8 cellular contexts compared by ENCODE assay signal in the genomic region with DNA sequence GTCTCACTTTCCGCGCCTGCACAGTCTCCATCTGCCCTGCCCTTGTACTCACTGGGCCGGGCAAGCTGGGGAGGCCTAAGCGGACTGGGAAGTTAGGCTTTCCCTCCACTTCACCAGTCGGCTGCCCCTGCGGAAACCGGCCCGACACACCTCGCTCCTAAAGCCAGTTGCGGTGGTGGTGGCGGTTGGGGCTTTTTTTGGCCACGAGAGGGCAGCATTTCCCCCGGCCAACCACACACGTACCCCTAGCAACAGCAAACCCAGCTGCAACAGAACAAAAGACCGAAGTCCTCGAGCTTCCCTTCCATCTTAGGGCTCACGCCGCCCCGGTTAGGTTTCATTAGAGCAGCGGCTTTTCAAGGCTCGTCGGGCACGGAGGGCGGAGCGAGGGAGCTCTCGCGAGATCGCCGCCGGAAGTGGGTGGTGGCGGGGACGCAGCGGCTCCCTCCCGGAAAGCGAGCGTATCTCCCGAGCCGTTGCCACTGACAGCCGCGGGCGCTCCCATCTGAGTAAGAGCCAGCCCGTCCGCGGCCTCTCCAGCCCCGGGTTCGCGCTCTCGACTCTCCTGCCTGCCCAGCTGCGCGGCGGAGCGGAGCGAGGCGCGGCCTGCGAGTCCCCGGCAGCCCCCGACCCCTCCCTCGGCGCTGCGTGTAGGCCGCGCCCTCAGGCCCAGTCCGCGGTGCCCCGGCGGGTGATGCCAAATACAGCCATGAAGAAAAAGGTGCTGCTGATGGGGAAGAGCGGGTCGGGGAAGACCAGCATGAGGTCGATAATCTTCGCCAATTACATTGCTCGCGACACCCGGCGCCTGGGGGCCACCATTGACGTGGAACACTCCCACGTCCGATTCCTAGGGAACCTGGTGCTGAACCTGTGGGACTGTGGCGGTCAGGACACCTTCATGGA. TPM values are rescaled to one million over a fixed set of nuclear protein-coding genes. Genes with fewer than 3 reads are reported as not detected.
DNase-seq lines count a peak whose midpoint lies in the region; ATAC-seq and TF ChIP-seq lines count a peak whose summit lies in the region.

A gene with protein sequence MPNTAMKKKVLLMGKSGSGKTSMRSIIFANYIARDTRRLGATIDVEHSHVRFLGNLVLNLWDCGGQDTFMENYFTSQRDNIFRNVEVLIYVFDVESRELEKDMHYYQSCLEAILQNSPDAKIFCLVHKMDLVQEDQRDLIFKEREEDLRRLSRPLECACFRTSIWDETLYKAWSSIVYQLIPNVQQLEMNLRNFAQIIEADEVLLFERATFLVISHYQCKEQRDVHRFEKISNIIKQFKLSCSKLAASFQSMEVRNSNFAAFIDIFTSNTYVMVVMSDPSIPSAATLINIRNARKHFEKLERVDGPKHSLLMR (plus strand): TSS at position 462 of the 906 bp plus-strand sequence. CDS start 233 bp downstream, at position 695.

- H3K27me3 ChIP-seq in WERI-Rb-1 (ENCODE audit: insufficient read depth, low read depth, severe bottlenecking) (no peaks in the 10 kb centered on the region), mammary epithelial cell (ENCODE audit: insufficient read depth, low read length) (no peaks in the 10 kb centered on the region)

- H3K4me3 ChIP-seq in WERI-Rb-1 (ENCODE audit: low read depth, low read length) (peak within 1 kb of the TSS; percentile 69), mammary epithelial cell (replicated peaks in 1 of 3; ENCODE audit: insufficient read depth in 1 of 3, low read depth in 2 of 3, low read length in 3 of 3) (peak within 1 kb of the TSS; percentile 55 to 68 (median 67))

- H3K9ac ChIP-seq in mammary epithelial cell (ENCODE audit: insufficient read depth, low read length), result peak within 1 kb of the TSS; percentile 87

- H2AFZ ChIP-seq in mammary epithelial cell (ENCODE audit: low read depth, low read length), result peak within 1 kb of the TSS; percentile 93

- intact Hi-C loops in mammary epithelial cell (cut with micrococcal nuclease), result loop anchor here (1.0 to 5.0 kb wide), 6 partner anchors 53 to 408 kb away; a partner anchor contains a TSS

- H3K4me2 ChIP-seq in mammary epithelial cell (ENCODE audit: insufficient read depth, low read depth, low read length), result peak within 1 kb of the TSS; percentile 88

- TF ChIP-seq CTCF in WERI-Rb-1 (IDR thresholded peaks at IDR 0.05; ENCODE audit: low read depth, low read length) (peak; percentile 82), mammary epithelial cell (conservative IDR thresholded peaks at IDR 0.05 in 1 of 2, IDR thresholded peaks at IDR 0.05 in 1 of 2; ENCODE audit: extremely low read depth in 1 of 2, insufficient read depth in 1 of 2, low read depth in 1 of 2, low read length in 2 of 2) (peak; percentile 67 to 87)

- dilution Hi-C loops in mammary epithelial cell (cut with HindIII; ENCODE audit: low sequenced_read_pairs), result no loop called here

- 3% methylated on average over 10 of the region's 79 CpGs for WGBS in mammary epithelial cell (ENCODE audit: low coverage, missing lambda C conversion rate)

- peaks cover 33% of the 10 kb centered on the region for H3K79me2 ChIP-seq in mammary epithelial cell (ENCODE audit: insufficient read depth, low read length)

- H4K20me1 ChIP-seq in mammary epithelial cell (ENCODE audit: insufficient read depth, low read length), result no peaks in the 10 kb centered on the region

- H3K9me3 ChIP-seq in WERI-Rb-1 (ENCODE audit: severe bottlenecking) (no peaks in the 10 kb centered on the region), mammary epithelial cell (replicated peaks; ENCODE audit: insufficient read depth, low read length) (no peaks in the 10 kb centered on the region)

- peak; percentile 97 for DNase-seq in AG08396 (ENCODE audit: low spot score)
- DNase-seq in NCI-H2227 (lab: John Stamatoyannopoulos, UW; ENCODE audit: unreplicated experiment), result peak; percentile 97
- DNase-seq in WERI-Rb-1, result peak; percentile 95
- DNase-seq in mammary epithelial cell, result peak; percentile 97
- DNase-seq in iPS-NIHi7 (ENCODE audit: extremely low spot score), result peak; percentile 97
- DNase-seq in smooth muscle cell of the brain vasculature (ENCODE audit: low read depth, low spot score), result peak; percentile 89

- ATAC-seq in GM18907 (IDR thresholded peaks at IDR 0.05; ENCODE audit: unreplicated experiment) (peak; percentile 94), HG03159 (IDR thresholded peaks at IDR 0.05; ENCODE audit: unreplicated experiment) (peak; percentile 91)

- H3K27ac ChIP-seq in WERI-Rb-1, result peak within 1 kb of the TSS; percentile 82
- H3K27ac ChIP-seq in mammary epithelial cell (ENCODE audit: insufficient read depth, low read depth, low read length), result peak within 1 kb of the TSS; percentile 82

- peaks cover 6% of the 10 kb centered on the region; the same call in 1 of the 2 replicates for H3K36me3 ChIP-seq in WERI-Rb-1
- H3K36me3 ChIP-seq in mammary epithelial cell (ENCODE audit: insufficient read depth, low read length), result no peaks in the 10 kb centered on the region

- CTCF ChIA-PET in mammary epithelial cell (lab: Charles Lee; ENCODE audit: low non-redundant PET), result interaction anchor here (0.6 to 1.0 kb wide), 7 partner anchors 72 to 1522 kb away, joined by 3 to 7 read pairs (median 3); no protein-coding TSS in a partner anchor

- H3K4me1 ChIP-seq in mammary epithelial cell (ENCODE audit: insufficient read depth, low read length), result peaks cover 9% of the 10 kb centered on the region

- in situ Hi-C loops in mammary epithelial cell (cut with MboI; ENCODE audit: low sequenced_read_pairs in 2 of 2), result loop anchor here (25.0 kb wide), 3 partner anchors 612 to 1237 kb away; no protein-coding TSS in a partner anchor

- BruUV-seq in mammary epithelial cell (replicated peaks; lab: Mats Ljungman, UMichigan), result TSS peak; percentile 65

RNA-seq across cellular contexts. Expression of the gene that starts here (rescaled TPM):
- 10 to 100 TPM; 57.3 to 87.5 TPM for total RNA-seq in mammary epithelial cell
- 141 TPM for polyA plus RNA-seq in mammary epithelial cell
- polyA minus RNA-seq in mammary epithelial cell, result 106 TPM

Comparison
In these comparisons a context has a peak if more than half of its experiments do, and no peak if none do; other contexts are left out.
1. Peak in every context shown above with its lines: DNase-seq, ATAC-seq, H3K4me3 ChIP-seq and H3K27ac ChIP-seq.